Comparison of ENCODE assay signal across 9 cellular contexts in genomic region chr16:4682616-4683254, GRCh38. TPM values are rescaled to one million over a fixed set of nuclear protein-coding genes. Genes with fewer than 3 reads are reported as not detected.
DNase-seq lines count a peak whose midpoint lies in the region; ATAC-seq, FAIRE-seq and TF ChIP-seq lines count a peak whose summit lies in the region.
"Had no signal": no experiment of that assay in that cellular context is flagged by ENCODE, and none has a peak within 500 bp of the region (broad histone marks: within the 10 kb centered on the region; RNA-seq: fewer than 3 reads in every experiment).

No MANE protein-coding gene starts in this region.

- no peak overlapping the region for H3K4me3 ChIP-seq in GM12878
- H3K4me3 ChIP-seq: thoracic aorta had no signal

- intact Hi-C loops in GM12878 (cut with micrococcal nuclease; ENCODE audit: unreplicated experiment): no loop called here

- CTCF ChIA-PET in GM12878 (lab: Yijun Ruan, JAX): no interaction called here

- no TSS peak for BruUV-seq in GM12878 (replicated peaks; lab: Mats Ljungman, UMichigan)

- peak; percentile 11; the same call in 1 of the 2 replicates for TF ChIP-seq POLR2A in GM12878 (IDR thresholded peaks at IDR 0.05; ENCODE audit: low read depth, low read length)

- H3K36me3 ChIP-seq in GM12878 (ENCODE audit: control insufficient read depth in 2 of 2, insufficient read depth in 2 of 2, low read length in 1 of 2): peaks cover 0 to 28% of the 10 kb centered on the region in 2 experiments

- FAIRE-seq in GM12878 (lab: Jason Lieb, UNC): no peak

- H3K9ac ChIP-seq in GM12878 (ENCODE audit: control insufficient read depth, insufficient read depth, low read length): no peak overlapping the region

- 0 out of 2 replicates have a peak, but pooled peaks have one; percentile 6 for TF ChIP-seq RAD21 in GM12878 (IDR thresholded peaks at IDR 0.05; ENCODE audit: insufficient read depth, low read depth, low read length)

- H3K79me2 ChIP-seq in GM12878 (ENCODE audit: control insufficient read depth, insufficient read depth, low read length): no peaks in the 10 kb centered on the region

- WGBS in GM12878 (ENCODE audit: insufficient coverage, insufficient replicate concordance, low lambda C conversion rate, missing lambda C conversion rate): 95% methylated on average over 35 of the region's 36 CpGs

- POLR2A ChIA-PET in GM12878 (lab: Charles Lee): no interaction called here

- no peaks in the 10 kb centered on the region for H3K9me3 ChIP-seq in GM12878 (replicated peaks; ENCODE audit: control insufficient read depth, insufficient read depth, low read length)
- H3K9me3 ChIP-seq: thoracic aorta had no signal

- H3K27ac ChIP-seq in GM12878 (ENCODE audit: control insufficient read depth, insufficient read depth): no peak overlapping the region
- H3K27ac ChIP-seq: thoracic aorta had no signal

- no peak; the same call in 2 of the 3 replicates for ATAC-seq in GM12878
- ATAC-seq in HG02981 (IDR thresholded peaks at IDR 0.05; ENCODE audit: unreplicated experiment): no peak

- no peaks in the 10 kb centered on the region; the same call in 1 of the 2 replicates for H4K20me1 ChIP-seq in GM12878 (ENCODE audit: control insufficient read depth, insufficient read depth)

- no peaks in the 10 kb centered on the region for H3K4me1 ChIP-seq in GM12878 (ENCODE audit: control insufficient read depth, insufficient read depth, low read length)

- DNase-seq in EH (ENCODE audit: low read depth) (peak; percentile 20), NCI-H69 (lab: John Stamatoyannopoulos, UW) (peak; percentile 37), GM12878 (ENCODE audit: low read depth, low spot score) (no peak), medulla oblongata (ENCODE audit: extremely low spot score) (peak; percentile 62), mesenteric fat pad (ENCODE audit: low spot score) (no peak), NCI-H2171 treated with DMSO at 0.1 percent for 48 hours (lab: John Stamatoyannopoulos, UW) (no peak), H4 (ENCODE audit: low spot score) (no peak)

- 0 out of 6 replicates have a peak, but pooled peaks of 1 of the 3 experiments have one; percentile 14 for TF ChIP-seq CTCF in GM12878 (IDR thresholded peaks at IDR 0.05 in 2 of 3, conservative IDR thresholded peaks at IDR 0.05 in 1 of 3; ENCODE audit: control insufficient read depth in 2 of 3, extremely low read depth in 1 of 3, insufficient read depth in 1 of 3, low read depth in 3 of 3, low read length in 3 of 3)

- no peak overlapping the region for H2AFZ ChIP-seq in GM12878 (ENCODE audit: control insufficient read depth, low read depth, low read length)

- in situ Hi-C loops in GM12878 (cut with MboI): no loop called here

- no peaks in the 10 kb centered on the region for H3K27me3 ChIP-seq in GM12878 (replicated peaks in 1 of 2; ENCODE audit: control insufficient read depth in 2 of 2, insufficient read depth in 2 of 2, low read length in 1 of 2)

- no peak for TF ChIP-seq EP300 in GM12878 (IDR thresholded peaks at IDR 0.05; ENCODE audit: borderline replicate concordance in 1 of 2, control insufficient read depth in 1 of 2, low read depth in 2 of 2, low read length in 2 of 2)

- SMC1A ChIA-PET in GM12878 (lab: Charles Lee; ENCODE audit: uncharacterized antibody, unreplicated experiment): no interaction called here

- no peak overlapping the region for H3K4me2 ChIP-seq in GM12878 (ENCODE audit: control insufficient read depth, insufficient read depth)

- RAD21 ChIA-PET in GM12878 (lab: Charles Lee; ENCODE audit: unreplicated experiment): no interaction called here

TF ChIP-seq in GM12878, 131 proteins besides CTCF, POLR2A, EP300 and RAD21 (continues in another document):
- TF ChIP-seq HDAC6 (IDR thresholded peaks at IDR 0.05; ENCODE audit: unreplicated experiment): no peak

RNA-seq across cellular contexts. Expression of gene NUDT16L1, which starts 10.6 kb away (rescaled TPM):
- total RNA-seq in GM12878 (2013; cell fraction: nucleolus; rRNA removed): 9.6 and 9.7 TPM in 2 replicates
- total RNA-seq in GM12878 (2014; rRNA removed): 33.8 and 41.4 TPM in 2 replicates
- total RNA-seq in GM12878 (2014; rRNA removed; fragmentation: Illumina TruSeq; extraction: Trizol): 11.5 and 12.6 TPM in 2 replicates
- 35.0 and 35.2 TPM in 2 replicates for total RNA-seq in GM12878 (2021)
- 9.6 TPM for polyA plus RNA-seq in GM12878 (2011; ENCODE audit: low read depth)
- polyA plus RNA-seq in GM12878 (2011; rRNA removed): 12.1 and 22.7 TPM in 2 replicates
- polyA plus RNA-seq in GM12878 (2011; cell fraction: cytosol; rRNA removed): 32.8 and 53.2 TPM in 2 replicates
- polyA plus RNA-seq in GM12878 (2011; cell fraction: nucleus; rRNA removed): 35.5 and 49.8 TPM in 2 replicates
- polyA plus RNA-seq in GM12878 (2012): 22.2 and 24.6 TPM in 2 replicates
- 3.0 and 10.6 TPM in 2 replicates for polyA plus RNA-seq in GM12878 (2014; fragmentation: Illumina TruSeq; extraction: Trizol)
- 1 to 10 TPM; 1.4 to 6.4 TPM for polyA plus RNA-seq in GM12878 (2014; fragmentation: Nextera tagmentation; extraction: Ambion mirVana)
- 36.6 and 41.6 TPM in 2 replicates for polyA plus RNA-seq in GM12878 (2014; rRNA removed)
- 10 to 100 TPM; 63.7 to 77.7 TPM for polyA plus RNA-seq in GM12878 (2016; fragmentation: Nextera tagmentation; extraction: Ambion mirVana)
- polyA minus RNA-seq in GM12878 (2011; rRNA and poly(A)+ RNA removed): 5.6 and 10.0 TPM in 2 replicates
- polyA minus RNA-seq in GM12878 (2011; cell fraction: cytosol; rRNA and poly(A)+ RNA removed): 3.9 and 5.0 TPM in 2 replicates
- polyA minus RNA-seq in GM12878 (2011; cell fraction: nucleus; rRNA and poly(A)+ RNA removed): 8.0 and 11.6 TPM in 2 replicates
- 19.4 TPM for total RNA-seq in mesenteric fat pad
- 37.1 and 39.6 TPM in 2 replicates for total RNA-seq in H4 (2014; rRNA removed; shearing (Covaris generic))

RNA-seq across cellular contexts. Expression of gene ANKS3, which starts 51.3 kb away (rescaled TPM):
- 76.7 and 79.0 TPM in 2 replicates for total RNA-seq in GM12878 (2013; cell fraction: nucleolus; rRNA removed)
- total RNA-seq in GM12878 (2014; rRNA removed) (11.2 and 14.2 TPM in 2 replicates), GM12878 (2014; rRNA removed; fragmentation: Illumina TruSeq; extraction: Trizol) (6.7 and 8.2 TPM in 2 replicates), GM12878 (2021) (12.9 and 13.4 TPM in 2 replicates), mesenteric fat pad (16.4 TPM)
- polyA plus RNA-seq in GM12878 (2011; ENCODE audit: low read depth): 3.7 TPM
- polyA plus RNA-seq in GM12878 (2011; rRNA removed) (7.0 and 9.1 TPM in 2 replicates), GM12878 (2014; fragmentation: Illumina TruSeq; extraction: Trizol) (4.3 and 5.0 TPM in 2 replicates), GM12878 (2014; fragmentation: Nextera tagmentation; extraction: Ambion mirVana) (under 1 TPM; 0.29 to 0.52 TPM), GM12878 (2014; rRNA removed) (12.2 and 15.4 TPM in 2 replicates), GM12878 (2016; fragmentation: Nextera tagmentation; extraction: Ambion mirVana) (1 to 10 TPM; 7.7 to 8.8 TPM)
- polyA plus RNA-seq in GM12878 (2011; cell fraction: cytosol; rRNA removed): 5.9 and 10.5 TPM in 2 replicates
- polyA plus RNA-seq in GM12878 (2011; cell fraction: nucleus; rRNA removed): 41.4 and 52.5 TPM in 2 replicates
- 7.3 and 7.7 TPM in 2 replicates for polyA plus RNA-seq in GM12878 (2012)
- polyA minus RNA-seq in GM12878 (2011; rRNA and poly(A)+ RNA removed): 16.3 and 18.0 TPM in 2 replicates
- polyA minus RNA-seq in GM12878 (2011; cell fraction: cytosol; rRNA and poly(A)+ RNA removed): 4.5 and 9.0 TPM in 2 replicates
- 10.6 and 23.4 TPM in 2 replicates for polyA minus RNA-seq in GM12878 (2011; cell fraction: nucleus; rRNA and poly(A)+ RNA removed)
- 6.0 and 6.4 TPM in 2 replicates for total RNA-seq in H4 (2014; rRNA removed; shearing (Covaris generic))

RNA-seq across cellular contexts. Expression of gene DNAAF8, which starts 51.6 kb away (rescaled TPM):
- not detected in 2 replicates for total RNA-seq in GM12878 (2013; cell fraction: nucleolus; rRNA removed)
- 0.22 and 0.56 TPM in 2 replicates for total RNA-seq in GM12878 (2014; rRNA removed)
- total RNA-seq in GM12878 (2014; rRNA removed; fragmentation: Illumina TruSeq; extraction: Trizol): 0.09 and 0.22 TPM in 2 replicates
- 0.21 and 0.36 TPM in 2 replicates for total RNA-seq in GM12878 (2021)
- polyA plus RNA-seq in GM12878 (2011; ENCODE audit: low read depth): 0.39 TPM
- 0.03 and 0.22 TPM in 2 replicates for polyA plus RNA-seq in GM12878 (2011; rRNA removed)
- polyA plus RNA-seq in GM12878 (2011; cell fraction: cytosol; rRNA removed): 0.24 and 0.30 TPM in 2 replicates
- polyA plus RNA-seq in GM12878 (2011; cell fraction: nucleus; rRNA removed): 0.31 and 0.37 TPM in 2 replicates
- polyA plus RNA-seq in GM12878 (2012): 0.31 and 0.51 TPM in 2 replicates
- 0.01 TPM in 1 of 2 replicates, not detected in the other for polyA plus RNA-seq in GM12878 (2014; fragmentation: Illumina TruSeq; extraction: Trizol)
- not detected for polyA plus RNA-seq in GM12878 (2014; fragmentation: Nextera tagmentation; extraction: Ambion mirVana)
- 0.13 and 0.16 TPM in 2 replicates for polyA plus RNA-seq in GM12878 (2014; rRNA removed)
- under 1 TPM; 0.21 to 0.78 TPM for polyA plus RNA-seq in GM12878 (2016; fragmentation: Nextera tagmentation; extraction: Ambion mirVana)
- 0.07 and 0.57 TPM in 2 replicates for polyA minus RNA-seq in GM12878 (2011; rRNA and poly(A)+ RNA removed)
- polyA minus RNA-seq in GM12878 (2011; cell fraction: cytosol; rRNA and poly(A)+ RNA removed): not detected in 2 replicates
- not detected in 2 replicates for polyA minus RNA-seq in GM12878 (2011; cell fraction: nucleus; rRNA and poly(A)+ RNA removed)
- total RNA-seq in mesenteric fat pad: 1.3 TPM
- 0.62 and 6.4 TPM in 2 replicates for total RNA-seq in H4 (2014; rRNA removed; shearing (Covaris generic))
- total RNA-seq: thoracic aorta had no signal

RNA-seq across cellular contexts. Expression of gene MGRN1, which starts 58.1 kb away (rescaled TPM):
- 99.4 and 104 TPM in 2 replicates for total RNA-seq in GM12878 (2013; cell fraction: nucleolus; rRNA removed)
- 19.3 and 23.4 TPM in 2 replicates for total RNA-seq in GM12878 (2014; rRNA removed)
- 6.4 and 9.4 TPM in 2 replicates for total RNA-seq in GM12878 (2014; rRNA removed; fragmentation: Illumina TruSeq; extraction: Trizol)
- 77.1 and 86.7 TPM in 2 replicates for total RNA-seq in GM12878 (2021)
- polyA plus RNA-seq in GM12878 (2011; ENCODE audit: low read depth): 15.2 TPM
- polyA plus RNA-seq in GM12878 (2011; rRNA removed): 2.6 and 4.0 TPM in 2 replicates
- polyA plus RNA-seq in GM12878 (2011; cell fraction: cytosol; rRNA removed): 7.5 and 11.1 TPM in 2 replicates
- polyA plus RNA-seq in GM12878 (2011; cell fraction: nucleus; rRNA removed): 29.8 and 52.4 TPM in 2 replicates
- 35.9 and 43.4 TPM in 2 replicates for polyA plus RNA-seq in GM12878 (2012)
- polyA plus RNA-seq in GM12878 (2014; fragmentation: Illumina TruSeq; extraction: Trizol): 7.9 and 12.7 TPM in 2 replicates
- polyA plus RNA-seq in GM12878 (2014; fragmentation: Nextera tagmentation; extraction: Ambion mirVana): under 1 TPM; 0.35 to 0.77 TPM
- 24.3 and 32.9 TPM in 2 replicates for polyA plus RNA-seq in GM12878 (2014; rRNA removed)
- 10 to 100 TPM; 16.6 to 17.7 TPM for polyA plus RNA-seq in GM12878 (2016; fragmentation: Nextera tagmentation; extraction: Ambion mirVana)
- 10.5 and 20.3 TPM in 2 replicates for polyA minus RNA-seq in GM12878 (2011; rRNA and poly(A)+ RNA removed)
- 16.2 and 17.4 TPM in 2 replicates for polyA minus RNA-seq in GM12878 (2011; cell fraction: cytosol; rRNA and poly(A)+ RNA removed)
- 15.1 and 27.0 TPM in 2 replicates for polyA minus RNA-seq in GM12878 (2011; cell fraction: nucleus; rRNA and poly(A)+ RNA removed)
- total RNA-seq in mesenteric fat pad: 74.1 TPM
- 15.4 and 16.1 TPM in 2 replicates for total RNA-seq in H4 (2014; rRNA removed; shearing (Covaris generic))

Comparison
In these comparisons a context has a peak if more than half of its experiments do, and no peak if none do; other contexts are left out.
1. DNase-seq: peak in EH (single experiment), NCI-H69 (single experiment) and medulla oblongata (single experiment); none in GM12878 (single experiment), mesenteric fat pad (single experiment), NCI-H2171 treated with DMSO at 0.1 percent for 48 hours (single experiment) and H4 (single experiment).